1 cellular context compared by ENCODE assay signal in the genomic region with DNA sequence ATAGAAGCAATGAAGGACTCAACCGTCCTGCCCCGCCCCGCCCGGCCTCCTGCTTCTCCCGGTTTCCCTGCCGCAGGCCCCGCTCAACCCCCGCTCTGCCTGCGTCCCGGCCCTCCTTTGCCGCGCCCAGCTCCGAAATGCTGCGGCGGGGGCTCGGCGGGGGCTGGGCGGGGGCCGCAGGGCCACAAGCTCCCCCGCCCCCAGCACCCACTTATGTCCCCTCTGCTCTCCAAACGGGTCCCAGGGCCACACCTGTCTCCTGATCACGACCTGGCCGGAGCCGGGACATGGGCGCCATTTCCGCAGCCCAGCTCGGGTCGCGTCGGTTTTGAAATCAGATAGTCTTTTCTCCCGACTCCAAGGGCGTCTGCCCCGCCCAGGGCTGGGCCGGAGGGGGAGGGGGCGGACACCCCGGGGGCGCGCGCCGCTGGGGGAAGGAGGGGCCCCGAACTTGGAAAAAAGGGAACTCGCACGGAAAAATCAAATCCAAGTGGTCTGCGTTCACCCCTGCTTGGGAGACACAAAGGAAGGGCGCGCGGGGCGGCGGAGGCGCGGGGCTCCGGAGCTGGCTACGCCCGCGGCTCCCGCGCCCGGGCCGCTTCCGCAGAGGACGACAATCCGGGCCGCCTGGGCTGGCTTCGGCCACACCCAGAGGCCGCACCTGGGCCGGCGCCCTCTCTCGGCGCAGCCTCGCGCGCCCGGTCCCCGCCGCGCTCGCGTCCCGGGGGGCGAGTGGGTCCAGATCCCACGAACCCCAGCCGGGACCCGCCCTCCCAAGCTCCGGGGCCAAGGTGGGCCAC.
TF ChIP-seq lines count a peak whose summit lies in the region.

No MANE protein-coding gene starts in this region.

TF ChIP-seq in K562, 482 proteins besides CTCF, POLR2A, EP300 and RAD21 (continued from another document and continues in another):
- TF ChIP-seq TRIM25 (IDR thresholded peaks at IDR 0.05; ENCODE audit: borderline replicate concordance) = no peak
- no peak for TF ChIP-seq ZKSCAN8 (CRISPR knock-in tag; IDR thresholded peaks at IDR 0.05)
- TF ChIP-seq SP2 (IDR thresholded peaks at IDR 0.05; ENCODE audit: extremely low read depth, low read depth, low read length, poor library complexity, severe bottlenecking) = no peak
- TF ChIP-seq ZNF444 (CRISPR knock-in tag; IDR thresholded peaks at IDR 0.05) = 0 out of 2 replicates have a peak, but pooled peaks have one; percentile 21
- no peak for TF ChIP-seq ZNF584 (CRISPR knock-in tag; IDR thresholded peaks at IDR 0.05; ENCODE audit: low read depth)
- TF ChIP-seq, protein P1, sequence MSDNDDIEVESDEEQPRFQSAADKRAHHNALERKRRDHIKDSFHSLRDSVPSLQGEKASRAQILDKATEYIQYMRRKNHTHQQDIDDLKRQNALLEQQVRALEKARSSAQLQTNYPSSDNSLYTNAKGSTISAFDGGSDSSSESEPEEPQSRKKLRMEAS (CRISPR knock-in tag; IDR thresholded peaks at IDR 0.05) = no peak
- no peak for TF ChIP-seq POLR3A (IDR thresholded peaks at IDR 0.05; ENCODE audit: borderline replicate concordance, extremely low read depth, insufficient read depth, insufficient read length)
- TF ChIP-seq, protein P2, sequence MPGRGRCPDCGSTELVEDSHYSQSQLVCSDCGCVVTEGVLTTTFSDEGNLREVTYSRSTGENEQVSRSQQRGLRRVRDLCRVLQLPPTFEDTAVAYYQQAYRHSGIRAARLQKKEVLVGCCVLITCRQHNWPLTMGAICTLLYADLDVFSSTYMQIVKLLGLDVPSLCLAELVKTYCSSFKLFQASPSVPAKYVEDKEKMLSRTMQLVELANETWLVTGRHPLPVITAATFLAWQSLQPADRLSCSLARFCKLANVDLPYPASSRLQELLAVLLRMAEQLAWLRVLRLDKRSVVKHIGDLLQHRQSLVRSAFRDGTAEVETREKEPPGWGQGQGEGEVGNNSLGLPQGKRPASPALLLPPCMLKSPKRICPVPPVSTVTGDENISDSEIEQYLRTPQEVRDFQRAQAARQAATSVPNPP (IDR thresholded peaks at IDR 0.05; ENCODE audit: borderline replicate concordance, insufficient read depth, insufficient read length) = no peak
- TF ChIP-seq SRSF3 (IDR thresholded peaks at IDR 0.05; ENCODE audit: insufficient read depth, low read length) = no peak
- TF ChIP-seq SIX5 (IDR thresholded peaks at IDR 0.05; ENCODE audit: borderline replicate concordance in 1 of 2, insufficient read depth in 1 of 2, low read depth in 1 of 2, low read length in 2 of 2) = no peak
- TF ChIP-seq JUN (IDR thresholded peaks at IDR 0.05; ENCODE audit: borderline replicate concordance, low read depth, low read length) = no peak
- no peak for TF ChIP-seq JUN (CRISPR knock-in tag; IDR thresholded peaks at IDR 0.05; ENCODE audit: borderline replicate concordance)
- TF ChIP-seq PRDM10 (IDR thresholded peaks at IDR 0.05; ENCODE audit: partially characterized antibody) = no peak
- peak; percentile 76; the same call in 1 of the 2 replicates for TF ChIP-seq ZBTB7A (IDR thresholded peaks at IDR 0.05; ENCODE audit: borderline replicate concordance, control insufficient read depth, low read depth, low read length)
- TF ChIP-seq MEF2A (IDR thresholded peaks at IDR 0.05; ENCODE audit: control insufficient read depth, low read depth, low read length) = no peak
- TF ChIP-seq E2F6 (IDR thresholded peaks at IDR 0.05; ENCODE audit: borderline replicate concordance in 1 of 2, extremely low read depth in 1 of 2, insufficient read depth in 1 of 2, insufficient read length in 1 of 2, low read depth in 1 of 2, low read length in 1 of 2, poor library complexity in 1 of 2, severe bottlenecking in 1 of 2) = peak in 1 of 2 experiments; percentile 63
- peak; percentile 46 to 91 (median 75) for TF ChIP-seq YY1 (IDR thresholded peaks at IDR 0.05; ENCODE audit: borderline replicate concordance in 1 of 3, control insufficient read depth in 1 of 3, extremely low read depth in 1 of 3, insufficient read depth in 3 of 3, insufficient read length in 1 of 3, insufficient replicate concordance in 2 of 3, low read depth in 1 of 3, low read length in 2 of 3)
- TF ChIP-seq SMARCC2 (IDR thresholded peaks at IDR 0.05; ENCODE audit: low read depth) = no peak
- TF ChIP-seq PHB2 (IDR thresholded peaks at IDR 0.05; ENCODE audit: low read depth) = no peak
- TF ChIP-seq PPARD (CRISPR knock-in tag; IDR thresholded peaks at IDR 0.05) = no peak
- peak; percentile 71; the same call in 1 of the 2 replicates for TF ChIP-seq GTF2E2 (tag; IDR thresholded peaks at IDR 0.05)
- peak; percentile 22 to 55; a peak in 1 of 4 replicates for TF ChIP-seq NONO (IDR thresholded peaks at IDR 0.05; ENCODE audit: low read depth in 2 of 2, low read length in 1 of 2)
- TF ChIP-seq TAF7 (tag; IDR thresholded peaks at IDR 0.05) = no peak
- peak; percentile 50 for TF ChIP-seq KDM5B (IDR thresholded peaks at IDR 0.05; ENCODE audit: insufficient replicate concordance, low read depth, low read length)
- no peak for TF ChIP-seq ZBTB11 (CRISPR knock-in tag; IDR thresholded peaks at IDR 0.05)
- TF ChIP-seq SRSF1 (IDR thresholded peaks at IDR 0.05; ENCODE audit: low read depth, low read length) = no peak
- no peak for TF ChIP-seq RCOR1 (IDR thresholded peaks at IDR 0.05; ENCODE audit: borderline replicate concordance in 1 of 2, low read depth in 2 of 2, low read length in 2 of 2)
- peak; percentile 17; the same call in 1 of the 2 replicates for TF ChIP-seq PML (IDR thresholded peaks at IDR 0.05; ENCODE audit: low read length)
- no peak for TF ChIP-seq POLR3G (IDR thresholded peaks at IDR 0.05; ENCODE audit: extremely low read depth, insufficient read length, insufficient replicate concordance)
- no peak for TF ChIP-seq ZKSCAN3 (CRISPR knock-in tag; IDR thresholded peaks at IDR 0.05)
- no peak for TF ChIP-seq FOXJ2 (tag; IDR thresholded peaks at IDR 0.05)
- TF ChIP-seq, protein P3, sequence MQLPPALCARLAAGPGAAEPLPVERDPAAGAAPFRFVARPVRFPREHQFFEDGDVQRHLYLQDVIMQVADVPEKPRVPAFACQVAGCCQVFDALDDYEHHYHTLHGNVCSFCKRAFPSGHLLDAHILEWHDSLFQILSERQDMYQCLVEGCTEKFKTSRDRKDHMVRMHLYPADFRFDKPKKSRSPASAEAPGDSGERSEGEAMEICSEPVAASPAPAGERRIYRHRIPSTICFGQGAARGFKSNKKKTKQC (CRISPR knock-in tag; IDR thresholded peaks at IDR 0.05) = no peak
- TF ChIP-seq ZFX (CRISPR knock-in tag; IDR thresholded peaks at IDR 0.05) = peak; percentile 74; the same call in 1 of the 2 replicates
- TF ChIP-seq POLR2AphosphoS5 (IDR thresholded peaks at IDR 0.05; ENCODE audit: control insufficient read depth, insufficient read depth, low read depth, low read length) = peak; percentile 48; the same call in 1 of the 2 replicates
- TF ChIP-seq, protein P4, sequence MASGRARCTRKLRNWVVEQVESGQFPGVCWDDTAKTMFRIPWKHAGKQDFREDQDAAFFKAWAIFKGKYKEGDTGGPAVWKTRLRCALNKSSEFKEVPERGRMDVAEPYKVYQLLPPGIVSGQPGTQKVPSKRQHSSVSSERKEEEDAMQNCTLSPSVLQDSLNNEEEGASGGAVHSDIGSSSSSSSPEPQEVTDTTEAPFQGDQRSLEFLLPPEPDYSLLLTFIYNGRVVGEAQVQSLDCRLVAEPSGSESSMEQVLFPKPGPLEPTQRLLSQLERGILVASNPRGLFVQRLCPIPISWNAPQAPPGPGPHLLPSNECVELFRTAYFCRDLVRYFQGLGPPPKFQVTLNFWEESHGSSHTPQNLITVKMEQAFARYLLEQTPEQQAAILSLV (tag; IDR thresholded peaks at IDR 0.05) = no peak
- TF ChIP-seq HDAC1 (IDR thresholded peaks at IDR 0.05) = 0 out of 4 replicates have a peak, but pooled peaks of 1 of the 2 experiments have one; percentile 23
- no peak for TF ChIP-seq ETV1 (tag; conservative IDR thresholded peaks at IDR 0.05; ENCODE audit: low read depth)
- peak; percentile 42 for TF ChIP-seq EGR1 (conservative IDR thresholded peaks at IDR 0.05)
- TF ChIP-seq, protein P5, sequence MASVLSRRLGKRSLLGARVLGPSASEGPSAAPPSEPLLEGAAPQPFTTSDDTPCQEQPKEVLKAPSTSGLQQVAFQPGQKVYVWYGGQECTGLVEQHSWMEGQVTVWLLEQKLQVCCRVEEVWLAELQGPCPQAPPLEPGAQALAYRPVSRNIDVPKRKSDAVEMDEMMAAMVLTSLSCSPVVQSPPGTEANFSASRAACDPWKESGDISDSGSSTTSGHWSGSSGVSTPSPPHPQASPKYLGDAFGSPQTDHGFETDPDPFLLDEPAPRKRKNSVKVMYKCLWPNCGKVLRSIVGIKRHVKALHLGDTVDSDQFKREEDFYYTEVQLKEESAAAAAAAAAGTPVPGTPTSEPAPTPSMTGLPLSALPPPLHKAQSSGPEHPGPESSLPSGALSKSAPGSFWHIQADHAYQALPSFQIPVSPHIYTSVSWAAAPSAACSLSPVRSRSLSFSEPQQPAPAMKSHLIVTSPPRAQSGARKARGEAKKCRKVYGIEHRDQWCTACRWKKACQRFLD (CRISPR knock-in tag; IDR thresholded peaks at IDR 0.05) = no peak
